In the genomic region with DNA sequence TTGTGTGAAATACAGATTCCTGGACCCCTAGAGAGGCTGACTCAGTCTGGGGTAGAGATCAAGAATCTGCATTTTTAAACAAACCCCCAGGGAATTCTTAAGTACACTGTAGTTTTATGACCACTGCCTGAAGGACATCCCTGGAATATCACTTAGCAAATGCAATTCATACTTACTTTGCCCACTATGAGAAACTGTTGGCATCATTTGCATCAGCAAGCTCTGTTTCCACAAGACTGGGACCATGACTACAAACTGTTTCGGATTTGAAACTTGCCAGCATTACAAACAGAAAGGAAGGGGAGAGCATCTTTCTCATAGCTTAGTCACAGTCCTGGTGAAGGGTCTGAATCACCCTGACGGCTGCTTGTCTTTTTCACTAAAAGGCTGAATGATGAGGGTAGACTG, we compare ENCODE assay signal across 8 cellular contexts.
DNase-seq lines count a peak whose midpoint lies in the region; ATAC-seq and TF ChIP-seq lines count a peak whose summit lies in the region.

No MANE protein-coding gene starts in this region.

- H3K4me3 ChIP-seq in testis (no peak overlapping the region), dorsolateral prefrontal cortex (no peak overlapping the region)

- in situ Hi-C loops in G401 (cut with HindIII; ENCODE audit: low sequenced_read_pairs): no loop called here

- TF ChIP-seq POLR2A in testis (IDR thresholded peaks at IDR 0.05): no peak

- H3K9me3 ChIP-seq in testis: no peaks in the 10 kb centered on the region

- no peaks in the 10 kb centered on the region for H3K27me3 Mint-ChIP-seq in natural killer cell treated with Interleukin-12 subunit alpha and Interleukin-12 subunit beta and Interleukin-15 and Interleukin-18, amount 100 ng/mL, for 72 hours
- H3K27me3 Mint-ChIP-seq in natural killer cell (ENCODE audit: low read depth in 2 of 2): no peaks in the 10 kb centered on the region

- H3K27ac Mint-ChIP-seq in natural killer cell treated with Interleukin-12 subunit alpha and Interleukin-12 subunit beta and Interleukin-15 and Interleukin-18, amount 100 ng/mL, for 72 hours: peak overlapping the region in 1 of 2 donors; percentile 42
- H3K27ac Mint-ChIP-seq in natural killer cell: no peak overlapping the region

- H3K27me3 ChIP-seq in testis (no peaks in the 10 kb centered on the region), dorsolateral prefrontal cortex (no peaks in the 10 kb centered on the region)

- H3K4me3 Mint-ChIP-seq in natural killer cell treated with Interleukin-12 subunit alpha and Interleukin-12 subunit beta and Interleukin-15 and Interleukin-18, amount 100 ng/mL, for 72 hours: peak overlapping the region; percentile 40
- no peak overlapping the region for H3K4me3 Mint-ChIP-seq in natural killer cell

- H3K4me1 Mint-ChIP-seq in natural killer cell treated with Interleukin-12 subunit alpha and Interleukin-12 subunit beta and Interleukin-15 and Interleukin-18, amount 100 ng/mL, for 72 hours (ENCODE audit: low read depth in 2 of 2): peaks cover 19 to 49% of the 10 kb centered on the region in 2 donors
- peaks cover 59 to 66% of the 10 kb centered on the region in 2 donors for H3K4me1 Mint-ChIP-seq in natural killer cell

- no peak for DNase-seq in natural killer cell treated with Interleukin-12 subunit alpha and Interleukin-12 subunit beta and Interleukin-15 and Interleukin-18, amount 100 ng/mL, for 72 hours (ENCODE audit: low spot score)
- DNase-seq in natural killer cell (no peak), iPS-NIHi7 (ENCODE audit: extremely low spot score) (peak; percentile 36), G401 (ENCODE audit: low spot score) (no peak), testis (no peak), dorsolateral prefrontal cortex (no peak)
- peak; percentile 11 to 37 for DNase-seq in activated CD4-positive, alpha-beta T cell treated with anti-CD3 and anti-CD28 coated beads, Interleukin-2, amount 50 U/mL, for 48 hours

- no peaks in the 10 kb centered on the region for H3K9me3 Mint-ChIP-seq in natural killer cell treated with Interleukin-12 subunit alpha and Interleukin-12 subunit beta and Interleukin-15 and Interleukin-18, amount 100 ng/mL, for 72 hours
- H3K9me3 Mint-ChIP-seq in natural killer cell: no peaks in the 10 kb centered on the region

- no peaks in the 10 kb centered on the region for H3K4me1 ChIP-seq in testis

- no peak for TF ChIP-seq CTCF in natural killer cell (IDR thresholded peaks at IDR 0.05)
- no peak for TF ChIP-seq CTCF in testis (IDR thresholded peaks at IDR 0.05)
- TF ChIP-seq CTCF in dorsolateral prefrontal cortex (IDR thresholded peaks at IDR 0.05 in 54 of 56, conservative IDR thresholded peaks at IDR 0.05 in 2 of 56; ENCODE audit: low read depth in 1 of 56, partially characterized antibody in 56 of 56): no peak

- WGBS in testis, 2 donors: 85 to 90% methylated on average over 2 of the region's 2 CpGs

- H3K36me3 ChIP-seq in testis (ENCODE audit: low read depth, missing control alignments): no peaks in the 10 kb centered on the region

- intact Hi-C loops in natural killer cell (cut with micrococcal nuclease): no loop called here
- intact Hi-C loops in testis (cut with DNase I; ENCODE audit: low total_unique reads): no loop called here
- intact Hi-C loops in dorsolateral prefrontal cortex (cut with DNase I): loop anchor here in 1 of 2 donors (10.0 kb wide), 1 partner anchor 56 kb away; no protein-coding TSS in a partner anchor

- H3K27ac ChIP-seq in testis (no peak overlapping the region), dorsolateral prefrontal cortex (peak overlapping the region in 4 of 59 donors; percentile 8 to 21 (median 13))

- ATAC-seq in natural killer cell treated with Interleukin-12 subunit alpha and Interleukin-12 subunit beta and Interleukin-15 and Interleukin-18, amount 100 ng/mL, for 72 hours: peak; percentile 40 to 80
- ATAC-seq in natural killer cell (no peak), GM21723 (IDR thresholded peaks at IDR 0.05; ENCODE audit: unreplicated experiment) (no peak)

- H3K36me3 Mint-ChIP-seq in natural killer cell treated with Interleukin-12 subunit alpha and Interleukin-12 subunit beta and Interleukin-15 and Interleukin-18, amount 100 ng/mL, for 72 hours: no peaks in the 10 kb centered on the region
- no peaks in the 10 kb centered on the region for H3K36me3 Mint-ChIP-seq in natural killer cell

Comparison
In these comparisons a context has a peak if more than half of its experiments do, and no peak if none do; other contexts are left out.
1. ATAC-seq: peak in natural killer cell treated with Interleukin-12 subunit alpha and Interleukin-12 subunit beta and Interleukin-15 and Interleukin-18, amount 100 ng/mL, for 72 hours (2 of 2); none in natural killer cell (0 of 3) and GM21723 (single experiment).
2. DNase-seq: peak in activated CD4-positive, alpha-beta T cell treated with anti-CD3 and anti-CD28 coated beads, Interleukin-2, amount 50 U/mL, for 48 hours (2 of 2) and iPS-NIHi7 (single experiment); none in natural killer cell treated with Interleukin-12 subunit alpha and Interleukin-12 subunit beta and Interleukin-15 and Interleukin-18, amount 100 ng/mL, for 72 hours (single experiment), natural killer cell (single experiment), G401 (single experiment), testis (single experiment) and dorsolateral prefrontal cortex (0 of 10).